In the genomic region with DNA sequence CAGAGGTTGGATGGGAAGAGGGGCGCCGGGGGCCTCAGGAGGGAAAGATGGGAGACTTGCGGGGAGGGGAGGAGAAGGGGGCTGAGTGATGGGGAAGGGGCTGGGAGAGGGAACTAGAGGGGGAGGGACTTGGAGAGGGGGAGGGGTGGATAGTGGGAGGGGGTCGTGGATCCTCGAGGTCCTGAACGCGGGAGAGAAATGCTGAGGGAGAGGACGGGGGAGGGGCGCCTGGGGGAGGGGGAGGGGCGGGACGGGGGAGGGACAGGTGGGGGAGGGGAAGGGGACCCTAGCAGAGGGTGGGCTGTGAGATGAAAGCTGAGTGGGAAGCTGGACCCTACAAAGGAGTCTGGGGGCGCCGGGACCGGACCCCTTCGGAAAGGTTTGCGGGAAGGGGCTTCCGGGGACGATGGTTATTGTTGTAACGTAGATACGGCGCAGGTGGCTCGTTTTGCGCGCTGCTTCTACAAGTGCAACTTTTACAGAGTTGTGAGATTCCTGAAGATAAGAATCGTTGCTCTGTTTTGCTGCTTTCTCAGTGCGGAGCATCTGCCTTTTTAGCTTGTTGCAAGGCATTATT, we compare ENCODE assay signal across 9 cellular contexts. TPM values are rescaled to one million over a fixed set of nuclear protein-coding genes. Genes with fewer than 3 reads are reported as not detected.
DNase-seq lines count a peak whose midpoint lies in the region; ATAC-seq and TF ChIP-seq lines count a peak whose summit lies in the region.
"Had no signal": no experiment of that assay in that cellular context is flagged by ENCODE, and none has a peak within 500 bp of the region (broad histone marks: within the 10 kb centered on the region; RNA-seq: fewer than 3 reads in every experiment).

No MANE protein-coding gene starts in this region.

- peaks cover 6% of the 10 kb centered on the region for H3K36me3 ChIP-seq in right atrium auricular region

- ATAC-seq in HG02642 (IDR thresholded peaks at IDR 0.05; ENCODE audit: poor library complexity, unreplicated experiment) (no peak), HG03460 (IDR thresholded peaks at IDR 0.05; ENCODE audit: unreplicated experiment) (no peak)

- H3K4me3 Mint-ChIP-seq in activated T-helper 1 cell treated with anti-CD3 and anti-CD28 coated beads, Interleukin-12 subunit alpha, Interleukin-12 subunit beta, Interleukin-2, Interleukin-4 antibody, amounts not matched to agents 30 ng/mL and 10 ng/mL and 1 ng/mL, durations not matched to agents 14 hours and 24 hours and 36 hours, result peak overlapping the region; percentile 82

- no peak for TF ChIP-seq CTCF in right atrium auricular region (IDR thresholded peaks at IDR 0.05)

- H3K4me3 ChIP-seq in right atrium auricular region, result peak overlapping the region; percentile 61 to 65

- intact Hi-C loops in activated T-helper 1 cell treated with anti-CD3 and anti-CD28 coated beads, Interleukin-12 subunit alpha, Interleukin-12 subunit beta, Interleukin-2, Interleukin-4 antibody, amounts not matched to agents 30 ng/mL and 10 ng/mL and 1 ng/mL, durations not matched to agents 14 hours and 24 hours and 36 hours (cut with micrococcal nuclease), result loop anchor here (1.0 to 5.0 kb wide), 10 partner anchors 20 to 1677 kb away; partner anchors contain the start of genes EPN1, PPP1R12C, RDH13 and U2AF2

- peaks cover 37% of the 10 kb centered on the region for H3K4me1 Mint-ChIP-seq in activated T-helper 1 cell treated with anti-CD3 and anti-CD28 coated beads, Interleukin-12 subunit alpha, Interleukin-12 subunit beta, Interleukin-2, Interleukin-4 antibody, amounts not matched to agents 30 ng/mL and 10 ng/mL and 1 ng/mL, durations not matched to agents 14 hours and 24 hours and 36 hours (ENCODE audit: low read depth)

- peaks cover 0 to 26% of the 10 kb centered on the region in 2 donors for H3K4me1 ChIP-seq in right atrium auricular region

- no peaks in the 10 kb centered on the region for H3K27me3 ChIP-seq in right atrium auricular region

- no peaks in the 10 kb centered on the region for H3K9me3 ChIP-seq in right atrium auricular region

- no peaks in the 10 kb centered on the region for H3K27me3 Mint-ChIP-seq in activated T-helper 1 cell treated with anti-CD3 and anti-CD28 coated beads, Interleukin-12 subunit alpha, Interleukin-12 subunit beta, Interleukin-2, Interleukin-4 antibody, amounts not matched to agents 30 ng/mL and 10 ng/mL and 1 ng/mL, durations not matched to agents 14 hours and 24 hours and 36 hours (ENCODE audit: insufficient read depth)

- H3K27ac Mint-ChIP-seq in activated T-helper 1 cell treated with anti-CD3 and anti-CD28 coated beads, Interleukin-12 subunit alpha, Interleukin-12 subunit beta, Interleukin-2, Interleukin-4 antibody, amounts not matched to agents 30 ng/mL and 10 ng/mL and 1 ng/mL, durations not matched to agents 14 hours and 24 hours and 36 hours, result peak overlapping the region; percentile 84

- H3K36me3 Mint-ChIP-seq in activated T-helper 1 cell treated with anti-CD3 and anti-CD28 coated beads, Interleukin-12 subunit alpha, Interleukin-12 subunit beta, Interleukin-2, Interleukin-4 antibody, amounts not matched to agents 30 ng/mL and 10 ng/mL and 1 ng/mL, durations not matched to agents 14 hours and 24 hours and 36 hours (ENCODE audit: low read depth), result peaks cover 2% of the 10 kb centered on the region

- peak; percentile 35 for DNase-seq in AG08395 (ENCODE audit: low spot score)
- DNase-seq in HT-29 (ENCODE audit: low spot score), result peak; percentile 56
- peak; percentile 18 for DNase-seq in activated T-helper 1 cell treated with anti-CD3 and anti-CD28 coated beads, Interleukin-12 subunit alpha, Interleukin-12 subunit beta, Interleukin-2, Interleukin-4 antibody, amounts not matched to agents 30 ng/mL and 10 ng/mL and 1 ng/mL, durations not matched to agents 14 hours and 24 hours and 36 hours (ENCODE audit: low spot score)
- no peak for DNase-seq in right atrium auricular region (ENCODE audit: low spot score)
- peak; percentile 34 for DNase-seq in stimulated activated CD4-positive, alpha-beta T cell treated with anti-CD3 and anti-CD28 coated beads, Interleukin-15, amount 100 ng/mL, for 24 hours
- DNase-seq in amniotic stem cell (lab: John Stamatoyannopoulos, UW), result no peak

- H3K9me3 Mint-ChIP-seq in activated T-helper 1 cell treated with anti-CD3 and anti-CD28 coated beads, Interleukin-12 subunit alpha, Interleukin-12 subunit beta, Interleukin-2, Interleukin-4 antibody, amounts not matched to agents 30 ng/mL and 10 ng/mL and 1 ng/mL, durations not matched to agents 14 hours and 24 hours and 36 hours, result no peaks in the 10 kb centered on the region

- H3K27ac ChIP-seq in right atrium auricular region, result peak overlapping the region; percentile 84 to 90

RNA-seq across cellular contexts. Expression of gene ZNF444, which starts 0.4 kb away (rescaled TPM):
- total RNA-seq in HT-29 (2014; rRNA removed; shearing (Covaris generic)), result 73.7 and 112 TPM in 2 replicates
- 33.8 and 36.5 TPM in 2 replicates for total RNA-seq in activated T-helper 1 cell treated with anti-CD3 and anti-CD28 coated beads, Interleukin-12 subunit alpha, Interleukin-12 subunit beta, Interleukin-2, Interleukin-4 antibody, amounts not matched to agents 30 ng/mL and 10 ng/mL and 1 ng/mL, durations not matched to agents 14 hours and 24 hours and 36 hours
- 10 to 100 TPM; 26.1 to 30.9 TPM for total RNA-seq in right atrium auricular region

RNA-seq across cellular contexts. Expression of gene ZNF787, which starts 20.4 kb away (rescaled TPM):
- 186 and 208 TPM in 2 replicates for total RNA-seq in HT-29 (2014; rRNA removed; shearing (Covaris generic))
- total RNA-seq in activated T-helper 1 cell treated with anti-CD3 and anti-CD28 coated beads, Interleukin-12 subunit alpha, Interleukin-12 subunit beta, Interleukin-2, Interleukin-4 antibody, amounts not matched to agents 30 ng/mL and 10 ng/mL and 1 ng/mL, durations not matched to agents 14 hours and 24 hours and 36 hours, result 41.8 and 42.6 TPM in 2 replicates
- 10 to 100 TPM in 1 of 2 donors, 1 to 10 TPM in 1; 6.0 to 11.8 TPM for total RNA-seq in right atrium auricular region

RNA-seq across cellular contexts. Expression of gene GALP, which starts 34.3 kb away (rescaled TPM):
- not detected in 2 replicates for total RNA-seq in HT-29 (2014; rRNA removed; shearing (Covaris generic))
- total RNA-seq in activated T-helper 1 cell treated with anti-CD3 and anti-CD28 coated beads, Interleukin-12 subunit alpha, Interleukin-12 subunit beta, Interleukin-2, Interleukin-4 antibody, amounts not matched to agents 30 ng/mL and 10 ng/mL and 1 ng/mL, durations not matched to agents 14 hours and 24 hours and 36 hours, result not detected in 2 replicates
- total RNA-seq in right atrium auricular region, result not detected
- total RNA-seq: pulmonary artery endothelial cell had no signal

RNA-seq across cellular contexts. Expression of gene ZSCAN5B, which starts 56.1 kb away (rescaled TPM):
- not detected in 2 replicates for total RNA-seq in HT-29 (2014; rRNA removed; shearing (Covaris generic))
- total RNA-seq in activated T-helper 1 cell treated with anti-CD3 and anti-CD28 coated beads, Interleukin-12 subunit alpha, Interleukin-12 subunit beta, Interleukin-2, Interleukin-4 antibody, amounts not matched to agents 30 ng/mL and 10 ng/mL and 1 ng/mL, durations not matched to agents 14 hours and 24 hours and 36 hours, result not detected in 2 replicates
- not detected for total RNA-seq in right atrium auricular region
- total RNA-seq: pulmonary artery endothelial cell had no signal

Comparison
In these comparisons a context has a peak if more than half of its experiments do, and no peak if none do; other contexts are left out.
1. DNase-seq: peak in AG08395 (single experiment), HT-29 (single experiment), activated T-helper 1 cell treated with anti-CD3 and anti-CD28 coated beads, Interleukin-12 subunit alpha, Interleukin-12 subunit beta, Interleukin-2, Interleukin-4 antibody, amounts not matched to agents 30 ng/mL and 10 ng/mL and 1 ng/mL, durations not matched to agents 14 hours and 24 hours and 36 hours (single experiment) and stimulated activated CD4-positive, alpha-beta T cell treated with anti-CD3 and anti-CD28 coated beads, Interleukin-15, amount 100 ng/mL, for 24 hours (single experiment); none in right atrium auricular region (single experiment) and amniotic stem cell (single experiment).